21 cellular contexts compared by ENCODE assay signal in the genomic region with DNA sequence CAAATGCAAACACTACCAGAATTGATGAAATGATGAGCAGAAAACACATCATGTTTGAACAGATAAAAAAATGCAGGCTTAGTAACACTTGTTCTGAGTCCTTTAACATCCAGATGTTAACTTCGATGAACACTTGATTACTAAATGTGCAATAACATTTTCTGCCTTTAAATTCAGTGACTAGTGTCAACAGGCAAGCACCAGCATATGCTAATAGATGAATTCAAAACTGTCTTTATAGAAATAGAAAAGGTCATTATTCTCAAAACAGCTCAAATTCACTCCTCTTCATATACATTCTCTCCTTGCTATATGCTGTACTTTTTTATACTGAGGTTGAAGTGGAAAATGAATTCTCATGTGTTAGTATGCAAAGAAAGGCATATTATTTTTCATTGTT.
"Had no signal": no experiment of that assay in that cellular context is flagged by ENCODE, and none has a peak within 500 bp of the region (broad histone marks: within the 10 kb centered on the region; RNA-seq: fewer than 3 reads in every experiment).

A gene with protein sequence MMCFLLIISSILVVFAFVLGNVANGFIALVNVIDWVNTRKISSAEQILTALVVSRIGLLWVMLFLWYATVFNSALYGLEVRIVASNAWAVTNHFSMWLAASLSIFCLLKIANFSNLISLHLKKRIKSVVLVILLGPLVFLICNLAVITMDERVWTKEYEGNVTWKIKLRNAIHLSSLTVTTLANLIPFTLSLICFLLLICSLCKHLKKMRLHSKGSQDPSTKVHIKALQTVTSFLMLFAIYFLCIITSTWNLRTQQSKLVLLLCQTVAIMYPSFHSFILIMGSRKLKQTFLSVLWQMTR (minus strand): TSS at position 101 of the 400 bp plus-strand sequence. CDS start 49 bp downstream, at position 52.

- H3K27ac ChIP-seq: gastrocnemius medialis, heart right ventricle, testis, tibial nerve, upper lobe of right lung had no signal

- H3K27me3 Mint-ChIP-seq: naive B cell; stimulated activated memory B cell treated with anti-CD40 and anti-IgM and Interleukin-4, amounts not matched to agents 10 μg/mL and 1 μg/mL and 100 μg/mL, for 72 hours; stimulated activated naive CD8-positive, alpha-beta T cell treated with anti-CD3 and anti-CD28 coated beads, Interleukin-15, Interleukin-2, amounts not matched to agents 100 ng/mL and 50 ng/mL, for 24 hours had no signal

- H3K4me1 Mint-ChIP-seq: nephron; stimulated activated memory B cell treated with anti-CD40 and anti-IgM and Interleukin-4, amounts not matched to agents 10 μg/mL and 1 μg/mL and 100 μg/mL, for 72 hours had no signal

- DNase-seq: cortex of kidney; dorsolateral prefrontal cortex; effector CD8-positive, alpha-beta T cell; gastrocnemius medialis; heart right ventricle; hypothalamus; kidney glomerular epithelial cell; mesendoderm; naive B cell; posterior cingulate gyrus; right cardiac atrium; stimulated activated CD4-positive, alpha-beta T cell treated with anti-CD3 and anti-CD28 coated beads, Interleukin-4, amount 100 ng/mL, for 1 hour; testis; upper lobe of right lung had no signal

- H3K36me3 ChIP-seq: gastrocnemius medialis, upper lobe of right lung had no signal

- H3K27ac Mint-ChIP-seq: naive B cell; nephron; stimulated activated memory B cell treated with anti-CD40 and anti-IgM and Interleukin-4, amounts not matched to agents 10 μg/mL and 1 μg/mL and 100 μg/mL, for 72 hours; stimulated activated naive CD8-positive, alpha-beta T cell treated with anti-CD3 and anti-CD28 coated beads, Interleukin-15, Interleukin-2, amounts not matched to agents 100 ng/mL and 50 ng/mL, for 24 hours had no signal

- FAIRE-seq: islet of Langerhans had no signal

- H3K9me3 ChIP-seq: gastrocnemius medialis, testis, upper lobe of right lung had no signal

- H3K4me3 ChIP-seq: dorsolateral prefrontal cortex, gastrocnemius medialis, heart right ventricle, smooth muscle cell, testis, tibial nerve, upper lobe of right lung had no signal

- H3K4me2 ChIP-seq: smooth muscle cell had no signal

- H3K4me3 Mint-ChIP-seq: naive B cell; nephron; stimulated activated memory B cell treated with anti-CD40 and anti-IgM and Interleukin-4, amounts not matched to agents 10 μg/mL and 1 μg/mL and 100 μg/mL, for 72 hours; stimulated activated naive CD8-positive, alpha-beta T cell treated with anti-CD3 and anti-CD28 coated beads, Interleukin-15, Interleukin-2, amounts not matched to agents 100 ng/mL and 50 ng/mL, for 24 hours had no signal

- ATAC-seq: esophagus mucosa; gastrocnemius medialis; heart right ventricle; right cardiac atrium; stimulated activated memory B cell treated with anti-CD40 and anti-IgM and Interleukin-4, amounts not matched to agents 10 μg/mL and 1 μg/mL and 100 μg/mL, for 72 hours; upper lobe of right lung had no signal

- H3K4me1 ChIP-seq: gastrocnemius medialis, heart right ventricle, testis, tibial nerve, upper lobe of right lung had no signal

- H3K27me3 ChIP-seq: dorsolateral prefrontal cortex, gastrocnemius medialis, heart right ventricle, testis, tibial nerve, upper lobe of right lung had no signal
